ENCODE assay signal across 13 cellular contexts in the genomic region with DNA sequence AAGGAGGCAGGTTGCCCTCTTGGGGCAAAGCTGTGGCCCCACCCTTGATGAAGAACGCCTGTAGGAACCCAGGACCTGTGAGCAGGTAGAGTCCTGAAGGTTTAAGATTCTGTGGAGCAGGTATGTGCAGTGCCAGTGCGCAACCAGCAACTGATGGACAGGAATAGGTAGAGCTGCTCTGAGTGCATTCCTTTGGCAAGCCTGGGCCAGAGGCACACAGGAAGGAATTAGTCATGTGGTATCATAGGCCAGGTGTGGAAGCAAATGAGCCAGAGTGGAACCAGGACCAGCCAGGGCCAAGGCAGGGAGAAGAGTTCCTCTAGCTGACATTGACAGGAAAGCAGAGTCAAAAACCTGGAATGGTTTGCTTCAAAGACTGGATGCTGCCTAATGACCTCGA. TPM values are rescaled to one million over a fixed set of nuclear protein-coding genes. Genes with fewer than 3 reads are reported as not detected.
A peak's percentile ranks its signal among the peaks of the same experiment; 100 is the strongest.
DNase-seq lines count a peak whose midpoint lies in the region; ATAC-seq lines count a peak whose summit lies in the region.
"Had no signal": no experiment of that assay in that cellular context is flagged by ENCODE, and none has a peak within 500 bp of the region (broad histone marks: within the 10 kb centered on the region; RNA-seq: fewer than 3 reads in every experiment).

No MANE protein-coding gene starts in this region.

- H3K4me1 Mint-ChIP-seq in CD8-positive, alpha-beta memory T cell, result peaks cover 26 to 44% (median 36%) of the 10 kb centered on the region in 3 donors
- H3K4me1 Mint-ChIP-seq in activated naive CD8-positive, alpha-beta T cell treated with anti-CD3 and anti-CD28 coated beads, Interleukin-2, amount 10 ng/mL, durations not matched to agents 7 days and 5 days, result peaks cover 31% of the 10 kb centered on the region
- H3K4me1 Mint-ChIP-seq in naive thymus-derived CD8-positive, alpha-beta T cell, result peaks cover 14 to 42% (median 35%) of the 10 kb centered on the region in 4 donors

- POLR2A ChIA-PET in CD8-positive, alpha-beta memory T cell (lab: Charles Lee), result no interaction called here
- POLR2A ChIA-PET in activated naive CD8-positive, alpha-beta T cell treated with anti-CD3 and anti-CD28 coated beads, Interleukin-2, amount 10 ng/mL, durations not matched to agents 7 days and 5 days (lab: Charles Lee), result no interaction called here
- POLR2A ChIA-PET in naive thymus-derived CD8-positive, alpha-beta T cell (lab: Charles Lee), result interaction anchor here (1.6 kb wide), 1 partner anchor 645 kb away, joined by 3 read pairs; no protein-coding TSS in a partner anchor

- ATAC-seq in activated naive CD8-positive, alpha-beta T cell treated with anti-CD3 and anti-CD28 coated beads, Interleukin-2, amount 10 ng/mL, durations not matched to agents 7 days and 5 days (ENCODE audit: low read depth), result no peak
- ATAC-seq in naive thymus-derived CD8-positive, alpha-beta T cell, result no peak
- ATAC-seq in left lobe of liver, result no peak
- no peak for ATAC-seq in HG02763 (IDR thresholded peaks at IDR 0.05; ENCODE audit: unreplicated experiment)

- no peak overlapping the region for H3K4me3 ChIP-seq in CD8-positive, alpha-beta memory T cell (ENCODE audit: low read length)

- H3K27ac ChIP-seq in CD8-positive, alpha-beta memory T cell (ENCODE audit: low read depth, low read length), result no peak overlapping the region
- H3K27ac ChIP-seq: SJCRH30 had no signal

- peaks cover 0 to 8% (median 5%) of the 10 kb centered on the region in 3 donors for H3K36me3 Mint-ChIP-seq in CD8-positive, alpha-beta memory T cell
- peaks cover 31% of the 10 kb centered on the region for H3K36me3 Mint-ChIP-seq in activated naive CD8-positive, alpha-beta T cell treated with anti-CD3 and anti-CD28 coated beads, Interleukin-2, amount 10 ng/mL, durations not matched to agents 7 days and 5 days
- H3K36me3 Mint-ChIP-seq in naive thymus-derived CD8-positive, alpha-beta T cell, result peaks cover 0 to 13% (median 4%) of the 10 kb centered on the region in 3 donors

- no peaks in the 10 kb centered on the region for H3K9me3 Mint-ChIP-seq in CD8-positive, alpha-beta memory T cell
- H3K9me3 Mint-ChIP-seq in activated naive CD8-positive, alpha-beta T cell treated with anti-CD3 and anti-CD28 coated beads, Interleukin-2, amount 10 ng/mL, durations not matched to agents 7 days and 5 days, result no peaks in the 10 kb centered on the region
- no peaks in the 10 kb centered on the region for H3K9me3 Mint-ChIP-seq in naive thymus-derived CD8-positive, alpha-beta T cell

- peaks cover 16% of the 10 kb centered on the region for H3K4me1 ChIP-seq in CD8-positive, alpha-beta memory T cell (ENCODE audit: insufficient read depth, low read length)
- H3K4me1 ChIP-seq: SJCRH30 had no signal

- no peaks in the 10 kb centered on the region for H3K27me3 Mint-ChIP-seq in CD8-positive, alpha-beta memory T cell
- H3K27me3 Mint-ChIP-seq in activated naive CD8-positive, alpha-beta T cell treated with anti-CD3 and anti-CD28 coated beads, Interleukin-2, amount 10 ng/mL, durations not matched to agents 7 days and 5 days, result no peaks in the 10 kb centered on the region
- peaks cover 0 to 2% (median 0%) of the 10 kb centered on the region in 5 donors for H3K27me3 Mint-ChIP-seq in naive thymus-derived CD8-positive, alpha-beta T cell

- DNase-seq in CD8-positive, alpha-beta memory T cell, result no peak
- peak; percentile 5 for DNase-seq in HT-29 (ENCODE audit: low spot score)
- no peak for DNase-seq in activated naive CD8-positive, alpha-beta T cell treated with anti-CD3 and anti-CD28 coated beads, Interleukin-2, amount 10 ng/mL, durations not matched to agents 7 days and 5 days
- DNase-seq in naive thymus-derived CD8-positive, alpha-beta T cell, result no peak
- DNase-seq in NCI-H524 treated with DMSO at 0.1 percent for 48 hours (lab: John Stamatoyannopoulos, UW), result no peak
- no peak for DNase-seq in hippocampal formation (lab: John Stamatoyannopoulos, UW)
- DNase-seq in left lobe of liver (ENCODE audit: low spot score), result no peak
- DNase-seq: central memory CD4-positive, alpha-beta T cell; GOT3; NCI-H1930; SJCRH30; small intestine had no signal

- H3K4me3 Mint-ChIP-seq in CD8-positive, alpha-beta memory T cell, result peak overlapping the region; percentile 5 to 83 (median 79)
- peak overlapping the region; percentile 83 for H3K4me3 Mint-ChIP-seq in activated naive CD8-positive, alpha-beta T cell treated with anti-CD3 and anti-CD28 coated beads, Interleukin-2, amount 10 ng/mL, durations not matched to agents 7 days and 5 days
- peak overlapping the region; percentile 51 to 90 (median 79) for H3K4me3 Mint-ChIP-seq in naive thymus-derived CD8-positive, alpha-beta T cell

- H3K9me3 ChIP-seq in CD8-positive, alpha-beta memory T cell (ENCODE audit: low read length), result no peaks in the 10 kb centered on the region
- H3K9me3 ChIP-seq: SJCRH30 had no signal

- H3K27me3 ChIP-seq in CD8-positive, alpha-beta memory T cell (ENCODE audit: insufficient read depth, low read length, poor library complexity, severe bottlenecking), result no peaks in the 10 kb centered on the region
- H3K27me3 ChIP-seq: SJCRH30 had no signal

- CTCF ChIA-PET in CD8-positive, alpha-beta memory T cell (lab: Charles Lee), result no interaction called here

- H3K27ac Mint-ChIP-seq in CD8-positive, alpha-beta memory T cell, result peak overlapping the region in 6 of 8 donors; percentile 4 to 80 (median 34)
- H3K27ac Mint-ChIP-seq in activated naive CD8-positive, alpha-beta T cell treated with anti-CD3 and anti-CD28 coated beads, Interleukin-2, amount 10 ng/mL, durations not matched to agents 7 days and 5 days, result peak overlapping the region; percentile 81
- peak overlapping the region in 9 of 10 donors; percentile 41 to 86 (median 60) for H3K27ac Mint-ChIP-seq in naive thymus-derived CD8-positive, alpha-beta T cell

- H3K36me3 ChIP-seq in CD8-positive, alpha-beta memory T cell (ENCODE audit: insufficient read depth, low read length), result no peaks in the 10 kb centered on the region
- H3K36me3 ChIP-seq: SJCRH30 had no signal

RNA-seq across cellular contexts. Expression of gene KHDC1, which starts 1.4 kb away (rescaled TPM):
- total RNA-seq in CD8-positive, alpha-beta memory T cell, result 1 to 10 TPM; 6.3 to 7.1 TPM
- polyA plus RNA-seq in CD8-positive, alpha-beta memory T cell, result 2.4 TPM
- not detected in 2 replicates for total RNA-seq in HT-29 (2014; rRNA removed; shearing (Covaris generic))
- 1 to 10 TPM; 3.2 to 5.0 TPM for total RNA-seq in activated naive CD8-positive, alpha-beta T cell treated with anti-CD3 and anti-CD28 coated beads, Interleukin-2, amount 10 ng/mL, durations not matched to agents 7 days and 5 days
- total RNA-seq in naive thymus-derived CD8-positive, alpha-beta T cell, result under 1 TPM; 0.68 to 0.69 TPM
- 1 to 10 TPM in 2 of 3 donors, under 1 TPM in 1; 0.84 to 2.7 (median 1.9) TPM for polyA plus RNA-seq in naive thymus-derived CD8-positive, alpha-beta T cell
- total RNA-seq in left lobe of liver, result not detected
- total RNA-seq: SJCRH30 had no signal

RNA-seq across cellular contexts. Expression of gene KHDC1L, which starts 39.1 kb away (rescaled TPM):
- under 1 TPM in 1 of 2 experiments, not detected in 1; 0.37 TPM for total RNA-seq in CD8-positive, alpha-beta memory T cell
- polyA plus RNA-seq in CD8-positive, alpha-beta memory T cell, result not detected
- not detected in 2 replicates for total RNA-seq in HT-29 (2014; rRNA removed; shearing (Covaris generic))
- total RNA-seq in activated naive CD8-positive, alpha-beta T cell treated with anti-CD3 and anti-CD28 coated beads, Interleukin-2, amount 10 ng/mL, durations not matched to agents 7 days and 5 days, result not detected
- not detected for total RNA-seq in naive thymus-derived CD8-positive, alpha-beta T cell
- polyA plus RNA-seq in naive thymus-derived CD8-positive, alpha-beta T cell, result not detected
- not detected for total RNA-seq in left lobe of liver
- total RNA-seq: SJCRH30 had no signal
- polyA plus RNA-seq: small intestine had no signal
